10 cellular contexts compared by ENCODE assay signal in the genomic region with DNA sequence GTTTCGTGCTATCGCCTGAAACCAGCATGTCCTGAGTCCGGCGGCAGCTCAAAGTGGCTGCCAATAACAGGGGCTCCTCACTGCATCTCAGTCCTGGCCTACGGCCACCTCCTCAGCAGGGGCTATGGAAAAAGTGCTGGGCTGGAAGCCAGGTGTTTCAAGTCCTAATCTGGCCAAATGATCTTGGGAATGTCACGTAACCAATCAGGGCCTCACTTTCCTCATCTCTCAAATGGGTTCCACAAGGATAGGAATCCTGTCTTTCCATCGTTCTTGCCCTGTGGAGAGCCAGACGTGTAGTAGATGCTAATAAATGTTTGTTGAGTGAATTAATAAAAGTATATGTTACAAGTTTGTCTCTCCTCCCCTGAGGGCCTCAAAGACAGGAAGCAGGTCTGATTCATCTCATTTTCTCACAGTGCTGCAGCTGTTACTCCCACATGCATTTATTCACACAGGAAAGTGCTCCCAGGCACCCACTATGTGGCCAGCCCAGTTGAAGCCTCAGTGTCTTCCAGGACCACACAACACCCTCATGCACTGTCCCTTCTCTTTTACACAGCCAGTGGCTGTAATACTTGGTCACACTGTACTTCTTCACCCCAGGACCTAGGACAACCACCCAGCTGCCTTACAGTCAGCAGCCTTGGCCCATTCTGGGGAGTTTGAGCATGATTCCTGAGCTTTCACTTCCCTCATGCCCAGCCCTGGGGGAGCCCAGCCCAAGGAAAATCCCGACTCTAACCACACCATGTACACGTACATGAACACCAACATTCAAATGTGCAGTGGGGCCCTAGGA. TPM values are rescaled to one million over a fixed set of nuclear protein-coding genes. Genes with fewer than 3 reads are reported as not detected.
DNase-seq lines count a peak whose midpoint lies in the region; ATAC-seq, FAIRE-seq and TF ChIP-seq lines count a peak whose summit lies in the region.
"Had no signal": no experiment of that assay in that cellular context is flagged by ENCODE, and none has a peak within 500 bp of the region (broad histone marks: within the 10 kb centered on the region; RNA-seq: fewer than 3 reads in every experiment).

No MANE protein-coding gene starts in this region.

- H4K20me1 ChIP-seq in endothelial cell of umbilical vein (replicated peaks; ENCODE audit: control insufficient read depth, extremely low read depth, insufficient read depth, low read length) (no peaks in the 10 kb centered on the region), SK-N-SH (ENCODE audit: insufficient read depth) (no peaks in the 10 kb centered on the region)

- DNase-seq in NOMO-1 treated with DMSO at 0.1 percent for 48 hours (lab: John Stamatoyannopoulos, UW; ENCODE audit: unreplicated experiment) = peak; percentile 19
- no peak for DNase-seq in NOMO-1 treated with dmso at 0.1 percent for 144 hours (lab: John Stamatoyannopoulos, UW; ENCODE audit: unreplicated experiment)
- peak; percentile 67 for DNase-seq in endothelial cell of umbilical vein (ENCODE audit: low read depth, low spot score)
- DNase-seq in stomach = no peak
- DNase-seq in NCI-H526 (lab: John Stamatoyannopoulos, UW) = no peak
- no peak for DNase-seq in NCI-H1105 (lab: John Stamatoyannopoulos, UW)
- no peak for DNase-seq in SK-N-SH

- peak; percentile 45 for ATAC-seq in HG03432 (IDR thresholded peaks at IDR 0.05; ENCODE audit: unreplicated experiment)
- ATAC-seq: A549 had no signal

- 67 to 74% (median 72%) methylated on average over 10 of the region's 10 CpGs for WGBS in stomach, 5 donors
- 45% methylated on average over 10 of the region's 10 CpGs for WGBS in SK-N-SH (ENCODE audit: low lambda C conversion rate)

- TF ChIP-seq CTCF in endothelial cell of umbilical vein (IDR thresholded peaks at IDR 0.05; ENCODE audit: extremely low read depth in 1 of 2, insufficient read depth in 1 of 2, low read depth in 1 of 2, low read length in 2 of 2) (no peak), stomach (IDR thresholded peaks at IDR 0.05) (no peak), SK-N-SH (IDR thresholded peaks at IDR 0.05) (no peak)

- H3K27me3 ChIP-seq in endothelial cell of umbilical vein (ENCODE audit: control insufficient read depth in 2 of 2, insufficient read depth in 2 of 2, low read length in 2 of 2) = peaks cover 8 to 9% of the 10 kb centered on the region in 2 experiments
- peaks cover 0 to 18% (median 2%) of the 10 kb centered on the region in 3 donors for H3K27me3 ChIP-seq in stomach
- no peaks in the 10 kb centered on the region for H3K27me3 ChIP-seq in SK-N-SH (ENCODE audit: insufficient read depth)

- POLR2A ChIA-PET in endothelial cell of umbilical vein (lab: Charles Lee) (no interaction called here), SK-N-SH (lab: Yijun Ruan, JAX) (no interaction called here)

- H3K79me2 ChIP-seq in endothelial cell of umbilical vein (ENCODE audit: control insufficient read depth, insufficient read depth, low read length) = no peaks in the 10 kb centered on the region
- H3K79me2 ChIP-seq in SK-N-SH (ENCODE audit: insufficient read depth) = no peaks in the 10 kb centered on the region

- FAIRE-seq in endothelial cell of umbilical vein (lab: Jason Lieb, UNC) = peak; percentile 86
- FAIRE-seq: A549 had no signal

- TF ChIP-seq EP300 in stomach (IDR thresholded peaks at IDR 0.05) (no peak), SK-N-SH (IDR thresholded peaks at IDR 0.05; ENCODE audit: borderline replicate concordance in 1 of 2, low read depth in 1 of 2, low read length in 1 of 2) (no peak)

- dilution Hi-C loops in endothelial cell of umbilical vein (cut with MboI; ENCODE audit: extremely low pct_ligation_motif_present, low sequenced_read_pairs) = no loop called here

- no peaks in the 10 kb centered on the region for H3K9me1 ChIP-seq in endothelial cell of umbilical vein (replicated peaks; ENCODE audit: control insufficient read depth, extremely low read depth, insufficient read depth, low read length)

- CTCF ChIA-PET in endothelial cell of umbilical vein (lab: Charles Lee) (interaction anchor here (0.9 to 1.8 kb wide), 2 partner anchors 10 to 12 kb away, joined by 3 to 5 read pairs; no protein-coding TSS in a partner anchor), SK-N-SH (lab: Yijun Ruan, JAX) (interaction anchor here (0.8 to 1.1 kb wide), 2 partner anchors 8 to 123 kb away, joined by 3 to 4 read pairs; no protein-coding TSS in a partner anchor)

- no peak overlapping the region for H3K9ac ChIP-seq in endothelial cell of umbilical vein (replicated peaks; ENCODE audit: extremely low read depth, insufficient read depth, low read length)
- H3K9ac ChIP-seq in SK-N-SH = no peak overlapping the region

- no peaks in the 10 kb centered on the region for H3F3A ChIP-seq in SK-N-SH (replicated peaks; ENCODE audit: insufficient read depth)

- H3K4me2 ChIP-seq in endothelial cell of umbilical vein (ENCODE audit: insufficient read depth, low read length) (peak overlapping the region; percentile 2), SK-N-SH (no peak overlapping the region)
- H3K4me2 ChIP-seq: A549 had no signal

- TF ChIP-seq RAD21 in SK-N-SH (IDR thresholded peaks at IDR 0.05; ENCODE audit: low read length) = no peak

- H3K9me3 ChIP-seq in endothelial cell of umbilical vein (replicated peaks; ENCODE audit: control insufficient read depth, insufficient read depth, low read length) (no peaks in the 10 kb centered on the region), stomach (no peaks in the 10 kb centered on the region), SK-N-SH (no peaks in the 10 kb centered on the region)
- H3K9me3 ChIP-seq: A549 had no signal

- H3K36me3 ChIP-seq in endothelial cell of umbilical vein (ENCODE audit: control insufficient read depth in 2 of 2, extremely low read depth in 1 of 2, insufficient read depth in 2 of 2, low read length in 2 of 2) = no peaks in the 10 kb centered on the region
- H3K36me3 ChIP-seq in stomach = no peaks in the 10 kb centered on the region
- peaks cover 0 to 2% of the 10 kb centered on the region in 2 experiments for H3K36me3 ChIP-seq in SK-N-SH (replicated peaks in 1 of 2; ENCODE audit: control insufficient read depth in 1 of 2, insufficient read depth in 2 of 2, low read length in 1 of 2)

- H3K4me3 ChIP-seq in endothelial cell of umbilical vein (replicated peaks in 1 of 3; ENCODE audit: insufficient read depth in 1 of 3, low read depth in 1 of 3, low read length in 3 of 3) (no peak overlapping the region), stomach (no peak overlapping the region), SK-N-SH (ENCODE audit: low read depth in 2 of 2, low read length in 1 of 2) (no peak overlapping the region)
- H3K4me3 ChIP-seq: A549 had no signal

- H3K9me2 ChIP-seq in SK-N-SH = no peaks in the 10 kb centered on the region

- intact Hi-C loops in endothelial cell of umbilical vein (cut with micrococcal nuclease) (no loop called here), stomach (cut with DNase I; ENCODE audit: low total_unique reads) (no loop called here)

- peaks cover 20% of the 10 kb centered on the region for H3K4me1 ChIP-seq in endothelial cell of umbilical vein (ENCODE audit: control insufficient read depth, extremely low read depth, insufficient read depth, low read length)
- H3K4me1 ChIP-seq in stomach = peaks cover 0 to 2% (median under 1%) of the 10 kb centered on the region in 4 donors
- H3K4me1 ChIP-seq in SK-N-SH (ENCODE audit: control insufficient read depth in 1 of 2, insufficient read depth in 2 of 2, low read depth in 1 of 2, low read length in 1 of 2) = peaks cover 0 to 35% of the 10 kb centered on the region in 2 experiments; a peak in 2 of 4 replicates
- H3K4me1 ChIP-seq: A549 had no signal

- TF ChIP-seq POLR2A in endothelial cell of umbilical vein (IDR thresholded peaks at IDR 0.05; ENCODE audit: low read depth, low read length) = no peak
- TF ChIP-seq POLR2A in stomach (IDR thresholded peaks at IDR 0.05) = no peak

- H3K27ac ChIP-seq in endothelial cell of umbilical vein (ENCODE audit: insufficient read depth, low read depth, low read length) = no peak overlapping the region
- H3K27ac ChIP-seq in stomach = peak overlapping the region in 3 of 5 donors; percentile 10 to 53 (median 41)
- H3K27ac ChIP-seq in SK-N-SH (ENCODE audit: low read depth in 2 of 2, low read length in 1 of 2) = peak overlapping the region in 1 of 2 experiments; percentile 53; a peak in 2 of 4 replicates
- H3K27ac ChIP-seq: A549, HL-60 had no signal

- BruUV-seq in endothelial cell of umbilical vein (replicated peaks; lab: Mats Ljungman, UMichigan) = no TSS peak

- no peak overlapping the region for H2AFZ ChIP-seq in endothelial cell of umbilical vein (ENCODE audit: low read depth, low read length)
- H2AFZ ChIP-seq in SK-N-SH (ENCODE audit: low read depth) = no peak overlapping the region

TF ChIP-seq in endothelial cell of umbilical vein, 7 proteins besides CTCF, POLR2A, EP300 and RAD21 (continues in another document):
- peak; percentile 50 for TF ChIP-seq GATA2 (IDR thresholded peaks at IDR 0.05; ENCODE audit: insufficient read depth, insufficient read length, low read depth, low read length)
- TF ChIP-seq JUN (IDR thresholded peaks at IDR 0.05; ENCODE audit: borderline replicate concordance, insufficient read depth, insufficient read length, low read depth) = peak; percentile 32
- TF ChIP-seq FOS (IDR thresholded peaks at IDR 0.05; ENCODE audit: borderline replicate concordance, insufficient read depth, low read length) = peak; percentile 62

TF ChIP-seq in SK-N-SH, 30 proteins besides CTCF, POLR2A, EP300 and RAD21 (continues in another document):
- TF ChIP-seq EZH2phosphoT487 (IDR thresholded peaks at IDR 0.05; ENCODE audit: borderline replicate concordance, low read depth) = no peak

RNA-seq across cellular contexts. Expression of gene CMKLR1, which starts 5.0 kb away (rescaled TPM):
- total RNA-seq in endothelial cell of umbilical vein (not detected in 2 replicates), stomach (10 to 100 TPM in 1 of 5 donors, 1 to 10 TPM in 3, under 1 TPM in 1; 0.45 to 46.1 (median 6.4) TPM)
- polyA plus RNA-seq in endothelial cell of umbilical vein (0.60 and 0.61 TPM in 2 replicates), stomach (1 to 10 TPM in 2 of 3 donors, under 1 TPM in 1; 0.73 to 2.6 (median 1.2) TPM), SK-N-SH (2012; rRNA removed) (0.15 and 0.31 TPM in 2 replicates)
- 0.14 and 0.15 TPM in 2 replicates for polyA plus RNA-seq in endothelial cell of umbilical vein (2011; cell fraction: cytosol; rRNA removed)
- polyA plus RNA-seq in endothelial cell of umbilical vein (2011; cell fraction: nucleus; rRNA removed) = 0.07 and 0.13 TPM in 2 replicates
- polyA plus RNA-seq in endothelial cell of umbilical vein (2012) = 0.13 and 0.42 TPM in 2 replicates
- polyA minus RNA-seq in endothelial cell of umbilical vein = 1.7 and 1.8 TPM in 2 replicates
- polyA minus RNA-seq in endothelial cell of umbilical vein (2011; cell fraction: cytosol; rRNA and poly(A)+ RNA removed) = not detected
- polyA minus RNA-seq in endothelial cell of umbilical vein (2011; cell fraction: nucleus; rRNA and poly(A)+ RNA removed) = 0.10 and 0.58 TPM in 2 replicates
- 0.45 and 0.51 TPM in 2 replicates for polyA plus RNA-seq in SK-N-SH (2012; cell fraction: cytosol; rRNA removed)
- polyA plus RNA-seq in SK-N-SH (2012; cell fraction: nucleus; rRNA removed) = 0.10 and 0.35 TPM in 2 replicates
- polyA plus RNA-seq: A549 had no signal

Comparison
In these comparisons a context has a peak if more than half of its experiments do, and no peak if none do; other contexts are left out.
1. DNase-seq: peak in NOMO-1 treated with DMSO at 0.1 percent for 48 hours (single experiment) and endothelial cell of umbilical vein (single experiment); none in NOMO-1 treated with dmso at 0.1 percent for 144 hours (single experiment), stomach (single experiment), NCI-H526 (0 of 2), NCI-H1105 (single experiment) and SK-N-SH (single experiment).